In genomic region chr1:226646026-226646869, GRCh38 we compare ENCODE assay signal across 11 cellular contexts.
DNase-seq lines count a peak whose midpoint lies in the region; ATAC-seq, FAIRE-seq and TF ChIP-seq lines count a peak whose summit lies in the region.
"Had no signal": no experiment of that assay in that cellular context is flagged by ENCODE, and none has a peak within 500 bp of the region (broad histone marks: within the 10 kb centered on the region; RNA-seq: fewer than 3 reads in every experiment).

No MANE protein-coding gene starts in this region.

- no peak overlapping the region for H2BK5ac ChIP-seq in mesenchymal stem cell (ENCODE audit: low read depth, low read length, poor library complexity, severe bottlenecking)

- no peak overlapping the region for H3K4me3 ChIP-seq in mammary epithelial cell (replicated peaks in 1 of 3; ENCODE audit: insufficient read depth in 1 of 3, low read depth in 2 of 3, low read length in 3 of 3)
- no peak overlapping the region for H3K4me3 ChIP-seq in mesenchymal stem cell (ENCODE audit: insufficient read depth in 1 of 2, low read depth in 1 of 2, low read length in 2 of 2)
- no peak overlapping the region for H3K4me3 ChIP-seq in uterus
- H3K4me3 ChIP-seq: GM12878 had no signal

- H3K36me3 ChIP-seq in mammary epithelial cell (ENCODE audit: insufficient read depth, low read length) (no peaks in the 10 kb centered on the region), mesenchymal stem cell (ENCODE audit: control insufficient read depth in 1 of 2, insufficient read depth in 2 of 2, low read depth in 1 of 2, low read length in 2 of 2) (peaks cover 30 to 38% of the 10 kb centered on the region in 2 experiments), uterus (no peaks in the 10 kb centered on the region)

- BruUV-seq in mammary epithelial cell (replicated peaks; lab: Mats Ljungman, UMichigan): no TSS peak

- no peak overlapping the region for H2AK5ac ChIP-seq in mesenchymal stem cell (ENCODE audit: low read length, severe bottlenecking)

- H3K9ac ChIP-seq in mammary epithelial cell (ENCODE audit: insufficient read depth, low read length): no peak overlapping the region
- peak overlapping the region; percentile 44 for H3K9ac ChIP-seq in mesenchymal stem cell (ENCODE audit: low read length)

- peaks cover 9% of the 10 kb centered on the region for H3K79me1 ChIP-seq in mesenchymal stem cell (replicated peaks; ENCODE audit: low read length, poor library complexity, severe bottlenecking)

- no peaks in the 10 kb centered on the region for H3K9me3 ChIP-seq in mammary epithelial cell (replicated peaks; ENCODE audit: insufficient read depth, low read length)
- H3K9me3 ChIP-seq in mesenchymal stem cell (ENCODE audit: control insufficient read depth, low read length): no peaks in the 10 kb centered on the region
- no peaks in the 10 kb centered on the region for H3K9me3 ChIP-seq in uterus

- no peak overlapping the region for H2AFZ ChIP-seq in mammary epithelial cell (ENCODE audit: low read depth, low read length)
- no peak overlapping the region for H2AFZ ChIP-seq in mesenchymal stem cell (ENCODE audit: low read depth, low read length)

- H3K27ac ChIP-seq in mammary epithelial cell (ENCODE audit: insufficient read depth, low read depth, low read length): no peak overlapping the region
- H3K27ac ChIP-seq in angular gyrus (ENCODE audit: low read depth, low read length): peak overlapping the region; percentile 69
- H3K27ac ChIP-seq in mesenchymal stem cell (ENCODE audit: low read length, poor library complexity, severe bottlenecking): no peak overlapping the region
- peak overlapping the region; percentile 73 to 83 for H3K27ac ChIP-seq in uterus

- no peak overlapping the region for H2BK120ac ChIP-seq in mesenchymal stem cell (ENCODE audit: low read depth, low read length)

- H2BK15ac ChIP-seq in mesenchymal stem cell (ENCODE audit: low read depth, poor library complexity, severe bottlenecking): no peak overlapping the region

- in situ Hi-C loops in T47D (cut with HindIII; ENCODE audit: low pct_unique_long_range_greater_than_20kb, low sequenced_read_pairs): no loop called here
- in situ Hi-C loops in mammary epithelial cell (cut with MboI; ENCODE audit: low sequenced_read_pairs in 2 of 2): no loop called here

- DNase-seq in T47D (ENCODE audit: low read depth in 1 of 2, low spot score in 1 of 2): peak; percentile 60 to 82
- DNase-seq in mammary epithelial cell: no peak
- no peak for DNase-seq in mesenchymal stem cell
- DNase-seq in uterus: peak; percentile 74 to 76
- DNase-seq in HTR-8/SVneo (ENCODE audit: insufficient read length, low spot score): no peak
- no peak for DNase-seq in NCI-H526 treated with DMSO at 0.1 percent for 48 hours (lab: John Stamatoyannopoulos, UW)
- DNase-seq: NCI-H2081 treated with DMSO at 0.1 percent for 48 hours had no signal

- H4K91ac ChIP-seq in mesenchymal stem cell (ENCODE audit: low read length): no peak overlapping the region

- H3K14ac ChIP-seq in mesenchymal stem cell (ENCODE audit: low read length in 2 of 2): no peak overlapping the region

- WGBS in mammary epithelial cell (ENCODE audit: low coverage, missing lambda C conversion rate): 95% methylated on average over 13 of the region's 18 CpGs
- 93% methylated on average over 17 of the region's 18 CpGs for WGBS in mesenchymal stem cell

- H4K20me1 ChIP-seq in mammary epithelial cell (ENCODE audit: insufficient read depth, low read length): no peaks in the 10 kb centered on the region

- H3K4me2 ChIP-seq in mammary epithelial cell (ENCODE audit: insufficient read depth, low read depth, low read length): no peak overlapping the region
- H3K4me2 ChIP-seq in mesenchymal stem cell (ENCODE audit: low read length, poor library complexity, severe bottlenecking): no peak overlapping the region

- H3K4me1 ChIP-seq in mammary epithelial cell (ENCODE audit: insufficient read depth, low read length) (peaks cover 17% of the 10 kb centered on the region), mesenchymal stem cell (ENCODE audit: control insufficient read depth, insufficient read depth, low read depth, low read length) (peaks cover 42% of the 10 kb centered on the region), uterus (peaks cover 0 to 7% of the 10 kb centered on the region in 2 donors)

- FAIRE-seq in HTR-8/SVneo (lab: Jason Lieb, UNC): no peak
- FAIRE-seq: endothelial cell of umbilical vein, GM12878 had no signal

- peak overlapping the region in 1 of 2 experiments; percentile 54 for H3K18ac ChIP-seq in mesenchymal stem cell (ENCODE audit: low read depth in 1 of 2, low read length in 2 of 2)

- intact Hi-C loops in mammary epithelial cell (cut with micrococcal nuclease): no loop called here
- intact Hi-C loops in uterus (cut with DNase I; ENCODE audit: low total_unique reads): no loop called here

- CTCF ChIA-PET in mammary epithelial cell (lab: Charles Lee; ENCODE audit: low non-redundant PET): no interaction called here

- ATAC-seq in HG02870 (IDR thresholded peaks at IDR 0.05; ENCODE audit: unreplicated experiment): no peak
- ATAC-seq: GM12878 had no signal

- no peak for TF ChIP-seq POLR2A in uterus (IDR thresholded peaks at IDR 0.05)

- no peak for TF ChIP-seq CTCF in mammary epithelial cell (conservative IDR thresholded peaks at IDR 0.05 in 1 of 2, IDR thresholded peaks at IDR 0.05 in 1 of 2; ENCODE audit: extremely low read depth in 1 of 2, insufficient read depth in 1 of 2, low read depth in 1 of 2, low read length in 2 of 2)
- no peak for TF ChIP-seq CTCF in uterus (IDR thresholded peaks at IDR 0.05)

- dilution Hi-C loops in mammary epithelial cell (cut with HindIII; ENCODE audit: low sequenced_read_pairs): no loop called here

- no peak overlapping the region for H2BK12ac ChIP-seq in mesenchymal stem cell (ENCODE audit: low read length in 2 of 2)

- H3K79me2 ChIP-seq in mammary epithelial cell (ENCODE audit: insufficient read depth, low read length): no peaks in the 10 kb centered on the region

- no peak overlapping the region for H3K4ac ChIP-seq in mesenchymal stem cell (ENCODE audit: low read depth in 1 of 2, low read length in 2 of 2)

- no peak overlapping the region for H3K23ac ChIP-seq in mesenchymal stem cell (ENCODE audit: low read length in 2 of 2)

- no peak overlapping the region for H4K8ac ChIP-seq in mesenchymal stem cell (ENCODE audit: low read length)

- no peaks in the 10 kb centered on the region for H3K27me3 ChIP-seq in mammary epithelial cell (ENCODE audit: insufficient read depth, low read length)
- H3K27me3 ChIP-seq in mesenchymal stem cell (ENCODE audit: control insufficient read depth in 1 of 2, insufficient read depth in 1 of 2, low read length in 2 of 2): no peaks in the 10 kb centered on the region
- H3K27me3 ChIP-seq in uterus: no peaks in the 10 kb centered on the region

Comparison
In these comparisons a context has a peak if more than half of its experiments do, and no peak if none do; other contexts are left out.
1. DNase-seq: peak in T47D (2 of 2) and uterus (2 of 2); none in mammary epithelial cell (single experiment), mesenchymal stem cell (single experiment), HTR-8/SVneo (single experiment) and NCI-H526 treated with DMSO at 0.1 percent for 48 hours (single experiment).
2. H3K27ac ChIP-seq: peak in angular gyrus (single experiment) and uterus (2 of 2); none in mammary epithelial cell (single experiment) and mesenchymal stem cell (single experiment).